11 cellular contexts compared by ENCODE assay signal in the genomic region with DNA sequence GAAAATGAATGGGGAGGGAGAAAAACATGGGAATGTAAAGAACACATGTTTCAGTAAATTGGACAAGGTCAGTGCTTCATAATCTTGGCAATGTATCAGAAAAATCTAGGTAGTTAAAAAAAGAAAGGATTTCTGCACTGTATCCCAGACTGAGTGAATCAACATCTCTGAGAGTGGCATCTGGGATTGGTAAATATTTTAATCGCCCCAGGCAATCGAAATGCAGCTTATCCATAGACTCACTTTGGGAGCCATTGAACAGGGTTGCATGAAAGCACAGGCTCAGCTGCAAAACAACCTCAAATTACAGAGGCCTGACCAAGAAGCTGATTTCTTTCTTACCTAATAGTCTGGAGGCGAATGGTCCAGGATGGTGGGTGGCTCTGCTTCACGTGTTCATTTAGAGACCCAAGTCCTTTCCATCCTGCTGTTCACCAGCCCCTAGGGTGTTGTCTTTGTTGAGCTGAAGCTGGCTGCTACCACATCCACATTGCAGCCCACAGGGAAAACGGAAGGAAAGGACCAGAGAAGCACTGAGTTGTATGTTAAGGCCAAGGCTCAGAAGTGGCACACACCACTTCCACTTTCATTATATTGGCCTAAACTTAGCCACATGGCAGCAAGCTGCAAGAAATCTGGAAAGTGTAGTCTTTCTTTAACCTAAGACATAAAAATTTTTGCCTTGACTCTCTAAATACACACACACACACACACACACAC. TPM values are rescaled to one million over a fixed set of nuclear protein-coding genes. Genes with fewer than 3 reads are reported as not detected.
DNase-seq lines count a peak whose midpoint lies in the region; ATAC-seq and TF ChIP-seq lines count a peak whose summit lies in the region.
"Had no signal": no experiment of that assay in that cellular context is flagged by ENCODE, and none has a peak within 500 bp of the region (broad histone marks: within the 10 kb centered on the region; RNA-seq: fewer than 3 reads in every experiment).

No MANE protein-coding gene starts in this region.

- DNase-seq in DND-41 (peak; percentile 24), colonic mucosa (no peak), ureter (ENCODE audit: low spot score) (no peak), OCI-M2 (lab: John Stamatoyannopoulos, UW; ENCODE audit: unreplicated experiment) (no peak), mucosa of gallbladder (ENCODE audit: low spot score) (no peak)
- DNase-seq in activated CD4-positive, alpha-beta T cell treated with anti-CD3 and anti-CD28 coated beads, Interleukin-2, amount 50 U/mL, for 48 hours: no peak
- DNase-seq: CD8-positive, alpha-beta memory T cell; retina had no signal

- H3K36me3 ChIP-seq in DND-41 (ENCODE audit: insufficient read depth, low read length) (no peaks in the 10 kb centered on the region), colonic mucosa (no peaks in the 10 kb centered on the region)

- intact Hi-C loops in colonic mucosa (cut with DNase I): no loop called here

- H4K20me1 ChIP-seq in DND-41 (ENCODE audit: insufficient read depth, low read length): no peaks in the 10 kb centered on the region

- H3K27ac ChIP-seq in DND-41 (ENCODE audit: low read length): peak overlapping the region; percentile 10; the same call in 1 of the 2 replicates
- peak overlapping the region; percentile 8 for H3K27ac ChIP-seq in colonic mucosa

- TF ChIP-seq CTCF in DND-41 (IDR thresholded peaks at IDR 0.05; ENCODE audit: borderline replicate concordance, extremely low read depth, low read length, poor library complexity, severe bottlenecking) (no peak), colonic mucosa (IDR thresholded peaks at IDR 0.05) (no peak)

- H3K4me3 ChIP-seq in DND-41 (ENCODE audit: low read depth in 1 of 2, low read length in 2 of 2): no peak overlapping the region
- no peak overlapping the region for H3K4me3 ChIP-seq in colonic mucosa

- no peak overlapping the region for H3K9ac ChIP-seq in DND-41 (ENCODE audit: low read depth, low read length)
- H3K9ac ChIP-seq in colonic mucosa (ENCODE audit: low read depth in 2 of 2, low read length in 2 of 2): no peak overlapping the region

- peaks cover 6% of the 10 kb centered on the region; the same call in 1 of the 2 replicates for H3K4me1 ChIP-seq in DND-41 (ENCODE audit: insufficient read depth, low read length)
- no peaks in the 10 kb centered on the region for H3K4me1 ChIP-seq in colonic mucosa

- peak overlapping the region; percentile 5; the same call in 1 of the 2 replicates for H2AFZ ChIP-seq in DND-41 (ENCODE audit: low read depth, low read length)

- no peak overlapping the region for H3K4me2 ChIP-seq in DND-41 (ENCODE audit: insufficient read depth, low read length)

- no peaks in the 10 kb centered on the region for H3K9me3 ChIP-seq in DND-41 (ENCODE audit: insufficient read depth, low read length, severe bottlenecking)
- H3K9me3 ChIP-seq in colonic mucosa: no peaks in the 10 kb centered on the region

- H3K79me2 ChIP-seq in DND-41 (ENCODE audit: insufficient read depth, low read length): no peaks in the 10 kb centered on the region

- H3K27me3 ChIP-seq in DND-41 (ENCODE audit: insufficient read depth, low read length, poor library complexity) (no peaks in the 10 kb centered on the region), colonic mucosa (no peaks in the 10 kb centered on the region)

- peak; percentile 69 for ATAC-seq in DND-41 (ENCODE audit: insufficient read depth, low read depth)
- ATAC-seq in GM19455 (IDR thresholded peaks at IDR 0.05; ENCODE audit: unreplicated experiment): peak; percentile 46
- ATAC-seq in HG03196 (IDR thresholded peaks at IDR 0.05; ENCODE audit: unreplicated experiment): peak; percentile 46

RNA-seq across cellular contexts. Expression of a gene that starts 59.0 kb away (rescaled TPM):
- total RNA-seq in colonic mucosa (under 1 TPM in 1 of 2 donors, not detected in 1; 0.24 TPM), ureter (not detected), mucosa of gallbladder (102 TPM)
- total RNA-seq: CD8-positive, alpha-beta memory T cell; LHCN-M2 had no signal

Comparison
In these comparisons a context has a peak if more than half of its experiments do, and no peak if none do; other contexts are left out.
1. RNA of a gene that starts 59.0 kb away (total RNA-seq): 102 TPM in mucosa of gallbladder (single experiment); 0.24 TPM in colonic mucosa and not detected in ureter (single experiment); every median in the first group is over 10 times any median in the second.
2. Peak in every context shown above with its lines, with median percentiles within 50 percentile points of each other: ATAC-seq.